24 cellular contexts compared by ENCODE assay signal in the genomic region with DNA sequence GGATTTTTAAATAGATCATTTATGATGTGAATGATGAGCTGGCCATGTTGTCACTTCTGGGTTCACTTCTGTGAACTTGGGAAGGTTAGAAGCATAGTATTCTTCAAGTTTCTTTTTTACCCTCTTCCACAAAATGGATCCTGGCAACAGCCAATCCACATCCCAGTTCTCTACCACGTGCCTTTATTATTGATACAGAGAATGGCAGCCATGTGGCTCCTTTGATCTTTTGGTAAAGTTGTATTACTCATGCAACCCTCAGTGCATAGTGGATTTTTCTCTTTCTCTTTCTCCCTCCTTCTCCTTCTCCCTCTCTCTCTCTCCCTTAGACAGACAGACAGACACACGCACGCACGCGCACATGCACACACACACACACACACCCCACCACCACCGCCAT. TPM values are rescaled to one million over a fixed set of nuclear protein-coding genes. Genes with fewer than 3 reads are reported as not detected.
"Had no signal": no experiment of that assay in that cellular context is flagged by ENCODE, and none has a peak within 500 bp of the region (broad histone marks: within the 10 kb centered on the region; RNA-seq: fewer than 3 reads in every experiment).

No MANE protein-coding gene starts in this region.

- H3K4me1 Mint-ChIP-seq: mesothelial cell of epicardium; naive thymus-derived CD4-positive, alpha-beta T cell; nephron had no signal

- H3K27ac Mint-ChIP-seq: effector memory CD8-positive, alpha-beta T cell; mesothelial cell of epicardium; naive thymus-derived CD4-positive, alpha-beta T cell; nephron had no signal

- H3K36me3 Mint-ChIP-seq: mesothelial cell of epicardium; naive thymus-derived CD4-positive, alpha-beta T cell had no signal

- DNase-seq: cortex of kidney; effector memory CD8-positive, alpha-beta T cell; erythroblast; esophagus squamous epithelium; foreskin melanocyte; glutamatergic neuron; heart right ventricle; hippocampal formation; left cardiac atrium; left lung; mesenchymal stem cell; naive thymus-derived CD4-positive, alpha-beta T cell; nucleus accumbens; stimulated activated CD4-positive, alpha-beta T cell treated with anti-CD3 and anti-CD28 coated beads, Interleukin-12 subunit alpha, Interleukin-12 subunit beta, amount 100 ng/mL, for 4 hours; stimulated activated CD4-positive, alpha-beta T cell treated with anti-CD3 and anti-CD28 coated beads, Interleukin-1b, Interleukin-23, amount 100 ng/mL, for 48 hours; stimulated activated CD4-positive, alpha-beta T cell treated with anti-CD3 and anti-CD28 coated beads, Interleukin-4, amount 100 ng/mL, for 1 hour; stimulated activated CD8-positive, alpha-beta memory T cell treated with anti-CD3 and anti-CD28 coated beads, Interleukin-4, amount 100 ng/mL, for 48 hours; stimulated activated naive CD4-positive, alpha-beta T cell treated with Interleukin-2 at 50 U/mL for 16 hours; upper lobe of left lung had no signal

- ATAC-seq: effector memory CD8-positive, alpha-beta T cell; heart right ventricle; left cardiac atrium; left lung; naive thymus-derived CD4-positive, alpha-beta T cell; sciatic nerve had no signal

- H3K9me3 Mint-ChIP-seq: effector memory CD8-positive, alpha-beta T cell had no signal

- H3K4me3 Mint-ChIP-seq: effector memory CD8-positive, alpha-beta T cell; mesothelial cell of epicardium; naive thymus-derived CD4-positive, alpha-beta T cell; nephron had no signal

RNA-seq across cellular contexts. Expression of a gene that starts 50.0 kb away (rescaled TPM):
- total RNA-seq: dermis microvascular lymphatic vessel endothelial cell; esophagus squamous epithelium; lung microvascular endothelial cell; naive thymus-derived CD4-positive, alpha-beta T cell had no signal
